Comparison of ENCODE assay signal across 20 cellular contexts in the genomic region with DNA sequence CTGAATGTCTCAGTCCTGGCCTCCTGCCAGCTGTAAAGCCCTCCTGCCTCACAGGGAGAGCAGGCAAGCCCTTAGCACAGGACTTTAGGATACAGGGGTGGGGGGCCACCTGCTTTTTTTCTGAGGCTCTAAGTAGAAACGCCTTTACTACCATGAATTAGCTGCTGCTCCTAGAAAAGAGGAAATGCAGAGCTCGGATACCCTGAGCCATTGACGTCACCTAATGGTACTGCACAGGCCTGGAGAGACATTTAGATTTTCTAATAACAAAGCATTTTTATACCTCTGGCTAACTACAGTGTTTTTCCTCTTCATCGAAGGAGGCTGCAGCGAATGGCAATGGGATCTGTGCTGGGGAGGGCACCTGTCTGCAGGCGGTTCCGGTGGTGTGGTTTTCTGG.
"Had no signal": no experiment of that assay in that cellular context is flagged by ENCODE, and none has a peak within 500 bp of the region (broad histone marks: within the 10 kb centered on the region; RNA-seq: fewer than 3 reads in every experiment).

No MANE protein-coding gene starts in this region.

- H3K4me2 ChIP-seq: smooth muscle cell had no signal

- H3K36me3 ChIP-seq: esophagus squamous epithelium, tibial artery, uterus had no signal

- H3K27me3 ChIP-seq: dorsolateral prefrontal cortex, esophagus squamous epithelium, tibial artery, uterus had no signal

- H3K4me1 ChIP-seq: uterus had no signal

- DNase-seq: activated CD4-positive, alpha-beta T cell treated with anti-CD3 and anti-CD28 coated beads, Interleukin-2, amount 50 U/mL, for 4 hours; activated CD4-positive, CD25-positive, alpha-beta regulatory T cell treated with anti-CD3 and anti-CD28 coated beads, Interleukin-2, amount 50 U/mL, for 72 hours; activated CD8-positive, alpha-beta memory T cell treated with anti-CD3 and anti-CD28 coated beads, Interleukin-2, amount 10 ng/mL, durations not matched to agents 7 days and 5 days; activated effector memory CD4-positive, alpha-beta T cell treated with anti-CD3 and anti-CD28 coated beads, Interleukin-2, amount 50 U/mL, for 16 hours; activated naive CD8-positive, alpha-beta T cell treated with anti-CD3 and anti-CD28 coated beads for 36 hours; activated T-cell treated with anti-CD3 and anti-CD28 coated beads, Interleukin-2, amount 50 U/mL, for 24 hours; anterior cingulate cortex; dorsolateral prefrontal cortex; esophagus squamous epithelium; foreskin fibroblast; left colon; mucosa of descending colon; naive thymus-derived CD8-positive, alpha-beta T cell; right cardiac atrium; tibial artery; uterus had no signal

- H3K4me3 ChIP-seq: dorsolateral prefrontal cortex, esophagus squamous epithelium, lung, mucosa of descending colon, smooth muscle cell, tibial artery, uterus had no signal

- ATAC-seq: activated CD8-positive, alpha-beta memory T cell treated with anti-CD3 and anti-CD28 coated beads, Interleukin-2, amount 10 ng/mL, durations not matched to agents 7 days and 5 days; left colon; mucosa of descending colon; naive thymus-derived CD8-positive, alpha-beta T cell; right cardiac atrium had no signal

- H3K27ac ChIP-seq: dorsolateral prefrontal cortex, esophagus squamous epithelium, uterus had no signal

- H3K9me3 ChIP-seq: esophagus squamous epithelium, mucosa of descending colon, tibial artery, uterus had no signal

- FAIRE-seq: bronchial epithelial cell, endometrium had no signal
